8 cellular contexts compared by ENCODE assay signal in the genomic region with DNA sequence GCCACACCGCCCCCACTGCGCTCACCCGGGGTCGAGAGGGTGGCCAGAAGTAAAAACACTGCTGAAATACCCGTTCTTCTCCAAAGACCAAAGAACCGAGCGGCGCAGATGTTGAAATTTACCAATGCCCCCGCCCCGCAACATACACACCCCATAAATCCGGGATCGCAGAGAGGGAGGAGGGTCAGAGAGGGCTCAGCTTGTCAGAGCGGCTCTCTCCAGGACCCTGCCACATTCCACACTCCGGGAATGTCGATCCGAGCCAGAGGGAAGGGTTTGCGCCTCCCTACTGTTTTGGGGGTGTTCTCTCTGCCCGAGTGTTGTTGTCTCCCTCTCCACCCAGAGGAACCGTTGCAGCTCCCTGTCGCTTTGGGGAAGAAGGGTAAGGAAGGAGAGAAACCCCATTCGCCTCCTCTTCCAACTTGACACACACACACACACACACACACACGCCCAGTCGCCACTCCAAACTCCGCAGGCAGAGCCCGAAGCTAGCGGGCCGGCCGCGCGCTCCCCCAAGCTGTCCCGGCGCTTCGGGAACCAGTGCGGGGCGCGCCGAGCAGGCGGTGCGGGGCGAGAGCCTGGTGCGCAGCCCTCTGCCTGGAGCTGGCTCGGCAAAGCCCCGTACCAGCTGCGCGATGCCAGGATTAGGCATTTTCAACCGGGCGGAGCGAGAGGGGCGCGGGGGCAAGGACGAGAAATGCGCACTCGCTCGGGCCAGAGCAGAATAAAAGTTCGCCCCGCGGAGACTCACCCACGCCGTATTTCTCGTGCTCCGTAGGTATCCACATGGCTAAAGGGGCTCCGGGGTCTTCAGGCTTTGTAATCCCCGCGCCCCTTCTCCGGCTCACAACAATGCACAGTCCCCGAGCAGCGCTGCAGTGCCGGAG. TPM values are rescaled to one million over a fixed set of nuclear protein-coding genes. Genes with fewer than 3 reads are reported as not detected.
DNase-seq lines count a peak whose midpoint lies in the region; ATAC-seq and TF ChIP-seq lines count a peak whose summit lies in the region.

No MANE protein-coding gene starts in this region.

- H3K27me3 ChIP-seq in HUES48 (ENCODE audit: control insufficient read depth, insufficient read depth, low read length) = no peaks in the 10 kb centered on the region
- no peaks in the 10 kb centered on the region for H3K27me3 ChIP-seq in brain microvascular endothelial cell (replicated peaks)
- no peaks in the 10 kb centered on the region for H3K27me3 ChIP-seq in iPS-15b (ENCODE audit: control insufficient read depth, insufficient read depth, low read length)
- H3K27me3 ChIP-seq in gastrocnemius medialis = no peaks in the 10 kb centered on the region

- H3K4me1 ChIP-seq in HUES48 (ENCODE audit: control insufficient read depth, insufficient read depth, low read length) (peaks cover 13% of the 10 kb centered on the region), iPS-15b (ENCODE audit: control insufficient read depth, insufficient read depth, low read length) (peaks cover 6% of the 10 kb centered on the region), gastrocnemius medialis (peaks cover 20 to 38% of the 10 kb centered on the region in 2 donors)

- DNase-seq in DMS 273 treated with DMSO at 0.1 percent for 48 hours (lab: John Stamatoyannopoulos, UW) = peak; percentile 61
- DNase-seq in T-helper 1 cell = peak in 4 of 5 donors; percentile 15 to 38 (median 30)
- DNase-seq in brain microvascular endothelial cell = peak; percentile 62
- DNase-seq in gastrocnemius medialis = peak; percentile 37 to 51
- no peak for DNase-seq in kidney glomerular epithelial cell (lab: John Stamatoyannopoulos, UW)

- H3K4me3 ChIP-seq in HUES48 (ENCODE audit: low read depth, low read length) = peak overlapping the region; percentile 96
- peak overlapping the region; percentile 96 for H3K4me3 ChIP-seq in brain microvascular endothelial cell (ENCODE audit: low read depth, low read length)
- peak overlapping the region; percentile 98 for H3K4me3 ChIP-seq in iPS-15b (ENCODE audit: low read depth, low read length)
- peak overlapping the region; percentile 84 to 96 (median 88) for H3K4me3 ChIP-seq in gastrocnemius medialis

- H3K27ac ChIP-seq in HUES48 (ENCODE audit: low read depth, low read length) (peak overlapping the region; percentile 79), brain microvascular endothelial cell (peak overlapping the region; percentile 51), gastrocnemius medialis (peak overlapping the region; percentile 76 to 91 (median 86))

- TF ChIP-seq CTCF in brain microvascular endothelial cell (IDR thresholded peaks at IDR 0.05; ENCODE audit: low read depth, low read length, missing control alignments) = no peak
- TF ChIP-seq CTCF in gastrocnemius medialis (IDR thresholded peaks at IDR 0.05 in 4 of 5, conservative IDR thresholded peaks at IDR 0.05 in 1 of 5) = no peak

- peak; percentile 11 for ATAC-seq in GM21423 (IDR thresholded peaks at IDR 0.05; ENCODE audit: unreplicated experiment)
- peak; percentile 41 to 44 for ATAC-seq in gastrocnemius medialis

- H3K9ac ChIP-seq in HUES48 (ENCODE audit: low read depth, low read length) (peak overlapping the region; percentile 64), iPS-15b (ENCODE audit: low read depth, low read length) (peak overlapping the region; percentile 65)

- in situ Hi-C loops in brain microvascular endothelial cell (cut with HindIII; ENCODE audit: low pct_ligation_motif_present, low sequenced_read_pairs) = no loop called here
- in situ Hi-C loops in gastrocnemius medialis (cut with MboI; ENCODE audit: low sequenced_read_pairs in 4 of 4) = loop anchor here in 2 of 4 donors (10.0 to 25.0 kb wide), 3 partner anchors 249 to 643 kb away; partner anchors contain the start of genes IFRD1 (in 1 of the 2), IMMP2L (in 1 of the 2) and LSMEM1 (in 1 of the 2)

- H3K36me3 ChIP-seq in HUES48 (ENCODE audit: control insufficient read depth, insufficient read depth, low read length) (no peaks in the 10 kb centered on the region), brain microvascular endothelial cell (replicated peaks) (no peaks in the 10 kb centered on the region), iPS-15b (ENCODE audit: control insufficient read depth, insufficient read depth, low read length) (no peaks in the 10 kb centered on the region), gastrocnemius medialis (no peaks in the 10 kb centered on the region)

- intact Hi-C loops in gastrocnemius medialis (cut with DNase I; ENCODE audit: low total_unique reads) = loop anchor here (1.0 to 5.0 kb wide), 6 partner anchors 75 to 735 kb away; partner anchors contain the start of genes IFRD1, LSMEM1 and TMEM168

- TF ChIP-seq POLR2A in gastrocnemius medialis (IDR thresholded peaks at IDR 0.05) = no peak

- H3K9me3 ChIP-seq in HUES48 (ENCODE audit: control insufficient read depth, insufficient read depth, low read length) = no peaks in the 10 kb centered on the region
- H3K9me3 ChIP-seq in iPS-15b (ENCODE audit: control insufficient read depth, insufficient read depth, low read length) = no peaks in the 10 kb centered on the region
- H3K9me3 ChIP-seq in gastrocnemius medialis = no peaks in the 10 kb centered on the region

RNA-seq across cellular contexts. Expression of gene DOCK4, which starts 0.6 kb away (rescaled TPM):
- total RNA-seq in gastrocnemius medialis = 10 to 100 TPM in 2 of 4 donors, 1 to 10 TPM in 2; 8.7 to 12.0 (median 10.2) TPM

RNA-seq across cellular contexts. Expression of gene ZNF277, which starts 0.9 kb away (rescaled TPM):
- total RNA-seq in gastrocnemius medialis = 10 to 100 TPM; 12.2 to 16.5 (median 15.0) TPM
